In the genomic region with DNA sequence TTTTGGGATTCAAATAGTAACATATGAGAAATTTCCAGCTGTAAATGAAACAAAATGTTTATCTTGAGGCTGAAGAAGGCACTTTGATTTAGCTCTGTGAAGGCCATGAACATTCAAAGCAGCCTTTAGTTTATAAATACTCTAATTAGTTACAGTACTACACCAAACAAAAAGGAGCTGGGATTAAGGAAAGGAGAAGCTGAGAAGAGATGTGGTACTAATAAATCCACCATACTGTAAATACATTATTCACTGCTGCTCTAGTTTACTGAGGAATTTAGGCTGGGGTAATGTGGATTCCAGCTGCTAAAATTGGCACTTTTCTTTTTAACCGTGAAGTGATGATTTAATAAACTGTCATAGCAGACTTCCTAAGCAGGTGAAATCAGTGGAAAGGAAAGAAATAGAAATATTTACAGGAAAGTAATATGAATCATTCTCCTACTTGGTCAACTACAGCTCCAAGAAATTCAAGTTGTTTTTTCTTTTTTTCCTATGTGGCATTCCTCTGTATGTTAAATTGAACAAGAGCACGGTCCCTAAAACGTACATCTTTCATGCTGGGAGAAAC, we compare ENCODE assay signal across 14 cellular contexts.
DNase-seq lines count a peak whose midpoint lies in the region; ATAC-seq and TF ChIP-seq lines count a peak whose summit lies in the region.
"Had no signal": no experiment of that assay in that cellular context is flagged by ENCODE, and none has a peak within 500 bp of the region (broad histone marks: within the 10 kb centered on the region; RNA-seq: fewer than 3 reads in every experiment).

No MANE protein-coding gene starts in this region.

- H2AFZ ChIP-seq in fibroblast of lung (ENCODE audit: low read length) (no peak overlapping the region), smooth muscle cell (ENCODE audit: low read depth) (no peak overlapping the region)

- H3K36me3 ChIP-seq in fibroblast of lung (ENCODE audit: control insufficient read depth, insufficient read depth, low read length), result no peaks in the 10 kb centered on the region
- no peaks in the 10 kb centered on the region for H3K36me3 ChIP-seq in smooth muscle cell (ENCODE audit: low read depth)
- H3K36me3 ChIP-seq in spleen, result no peaks in the 10 kb centered on the region
- H3K36me3 ChIP-seq: BLaER1, SJSA1 had no signal

- H3K4me1 ChIP-seq in fibroblast of lung (ENCODE audit: control insufficient read depth, extremely low read depth, insufficient read depth, low read length) (no peaks in the 10 kb centered on the region), smooth muscle cell (ENCODE audit: low read depth) (no peaks in the 10 kb centered on the region), spleen (peaks cover 0 to 7% (median 0%) of the 10 kb centered on the region in 6 donors)
- H3K4me1 ChIP-seq: BLaER1, SJSA1 had no signal

- intact Hi-C loops in spleen (cut with DNase I; ENCODE audit: low total_unique reads), result no loop called here

- TF ChIP-seq CTCF in fibroblast of lung (conservative IDR thresholded peaks at IDR 0.05 in 1 of 2, IDR thresholded peaks at IDR 0.05 in 1 of 2; ENCODE audit: low read depth in 1 of 2, low read length in 2 of 2) (no peak), smooth muscle cell (IDR thresholded peaks at IDR 0.05; ENCODE audit: borderline replicate concordance, insufficient read depth, poor library complexity, severe bottlenecking) (no peak), spleen (IDR thresholded peaks at IDR 0.05 in 8 of 11, conservative IDR thresholded peaks at IDR 0.05 in 3 of 11) (no peak), omental fat pad (IDR thresholded peaks at IDR 0.05) (no peak)

- no peaks in the 10 kb centered on the region for H3K27me3 ChIP-seq in fibroblast of lung (ENCODE audit: control insufficient read depth, insufficient read depth, low read length)
- H3K27me3 ChIP-seq in smooth muscle cell (ENCODE audit: low read depth), result no peaks in the 10 kb centered on the region
- H3K27me3 ChIP-seq in spleen (replicated peaks in 1 of 7), result no peaks in the 10 kb centered on the region
- H3K27me3 ChIP-seq: BLaER1, SJSA1 had no signal

- H4K20me1 ChIP-seq in fibroblast of lung (ENCODE audit: control insufficient read depth, extremely low read depth, insufficient read depth, low read length), result no peaks in the 10 kb centered on the region
- no peaks in the 10 kb centered on the region for H4K20me1 ChIP-seq in smooth muscle cell (ENCODE audit: low read depth)
- H4K20me1 ChIP-seq: BLaER1 had no signal

- H3F3A ChIP-seq in smooth muscle cell (ENCODE audit: low read depth), result no peaks in the 10 kb centered on the region

- no peaks in the 10 kb centered on the region for H3K9me3 ChIP-seq in fibroblast of lung (ENCODE audit: control insufficient read depth, insufficient read depth, low read depth, low read length)
- no peaks in the 10 kb centered on the region for H3K9me3 ChIP-seq in smooth muscle cell (replicated peaks; ENCODE audit: low read depth)
- no peaks in the 10 kb centered on the region for H3K9me3 ChIP-seq in spleen
- H3K9me3 ChIP-seq: BLaER1, SJSA1 had no signal

- ATAC-seq in HG03175 (IDR thresholded peaks at IDR 0.05; ENCODE audit: unreplicated experiment) (no peak), omental fat pad (ENCODE audit: low FRiP score) (no peak)

- peak; percentile 24 for DNase-seq in EL
- DNase-seq in M059J (ENCODE audit: low read depth), result peak; percentile 16
- peak in 1 of 2 donors; percentile 38 for DNase-seq in fibroblast of lung (ENCODE audit: low read depth in 2 of 2)
- DNase-seq in smooth muscle cell (lab: John Stamatoyannopoulos, UW; ENCODE audit: unreplicated experiment), result no peak
- no peak for DNase-seq in spleen
- DNase-seq in omental fat pad (ENCODE audit: low spot score), result no peak
- DNase-seq: CD8-positive, alpha-beta memory T cell; NCI-H1436; NCI-H2029 treated with DMSO at 0.1 percent for 48 hours; NCI-H524; RPMI8226 had no signal

- H3K4me2 ChIP-seq in fibroblast of lung (ENCODE audit: extremely low read depth, insufficient read depth, low read length), result peak overlapping the region; percentile 23
- H3K4me2 ChIP-seq in smooth muscle cell, result peak overlapping the region; percentile 20
- H3K4me2 ChIP-seq: BLaER1 had no signal

- H3K27ac ChIP-seq in fibroblast of lung (ENCODE audit: insufficient read depth, low read length) (no peak overlapping the region), smooth muscle cell (ENCODE audit: low read depth) (peak overlapping the region; percentile 12), spleen (no peak overlapping the region)
- H3K27ac ChIP-seq: BLaER1, SJSA1 had no signal

- no peak overlapping the region for H3K4me3 ChIP-seq in fibroblast of lung (replicated peaks in 1 of 4; ENCODE audit: control extremely low read depth in 1 of 4, insufficient read depth in 1 of 4, low read depth in 3 of 4, low read length in 4 of 4)
- no peak overlapping the region for H3K4me3 ChIP-seq in smooth muscle cell
- no peak overlapping the region for H3K4me3 ChIP-seq in spleen
- H3K4me3 ChIP-seq: BLaER1, SJSA1 had no signal

- TF ChIP-seq POLR2A in spleen (IDR thresholded peaks at IDR 0.05), result no peak

- 65% methylated on average over 3 of the region's 3 CpGs for WGBS in smooth muscle cell (ENCODE audit: low lambda C conversion rate)
- 62 to 90% (median 77%) methylated on average over 3 of the region's 3 CpGs for WGBS in spleen, 5 donors

- no peaks in the 10 kb centered on the region for H3K79me2 ChIP-seq in fibroblast of lung (ENCODE audit: control insufficient read depth, insufficient read depth, low read length)
- H3K79me2 ChIP-seq in smooth muscle cell (ENCODE audit: low read depth), result no peaks in the 10 kb centered on the region

- H3K9ac ChIP-seq in fibroblast of lung (ENCODE audit: insufficient read depth, low read length) (no peak overlapping the region), smooth muscle cell (ENCODE audit: low read depth) (no peak overlapping the region)
- H3K9ac ChIP-seq: BLaER1 had no signal

Comparison
In these comparisons a context has a peak if more than half of its experiments do, and no peak if none do; other contexts are left out.
1. DNase-seq: peak in EL (single experiment) and M059J (single experiment); none in smooth muscle cell (single experiment), spleen (single experiment) and omental fat pad (single experiment).